ENCODE assay signal across 7 cellular contexts in genomic region chr2:21005111-21005699, GRCh38. TPM values are rescaled to one million over a fixed set of nuclear protein-coding genes. Genes with fewer than 3 reads are reported as not detected.
"Had no signal": no experiment of that assay in that cellular context is flagged by ENCODE, and none has a peak within 500 bp of the region (broad histone marks: within the 10 kb centered on the region; RNA-seq: fewer than 3 reads in every experiment).

No MANE protein-coding gene starts in this region.

- FAIRE-seq: H1, H54 had no signal

- H3K4me3 ChIP-seq: GM23338 had no signal

- H3K4me2 ChIP-seq: GM23338 had no signal

- H3K27ac ChIP-seq: HL-60 had no signal

- ATAC-seq: GM23338 had no signal

- H2AFZ ChIP-seq: GM23338 had no signal

- DNase-seq: H9, HCEC 1CT had no signal

RNA-seq across cellular contexts. Expression of gene APOB, which starts 38.7 kb away (rescaled TPM):
- polyA plus RNA-seq: IgD-negative memory B cell had no signal
